8 cellular contexts compared by ENCODE assay signal in genomic region chr15:44838929-44839328, GRCh38.
A peak's percentile ranks its signal among the peaks of the same experiment; 100 is the strongest.
DNase-seq lines count a peak whose midpoint lies in the region; ATAC-seq and TF ChIP-seq lines count a peak whose summit lies in the region.
"Not testable (repeated sequence)": the region's sequence is repeated elsewhere in the genome, so short reads cannot be mapped to it uniquely, and the experiment has no call there.

No MANE protein-coding gene starts in this region.

- CTCF ChIA-PET in RWPE1 (lab: Yijun Ruan, JAX) = not testable (repeated sequence)

- POLR2A ChIA-PET in RWPE1 (lab: Yijun Ruan, JAX; ENCODE audit: low non-redundant PET) = not testable (repeated sequence)

- H3K4me1 ChIP-seq in smooth muscle cell (ENCODE audit: low read depth) = not testable (repeated sequence)

- H4K20me1 ChIP-seq in smooth muscle cell (ENCODE audit: low read depth) = not testable (repeated sequence)

- ATAC-seq in GM18502 (IDR thresholded peaks at IDR 0.05; ENCODE audit: poor library complexity, unreplicated experiment) = peak; percentile 64

- in situ Hi-C loops in astrocyte of the cerebellum (cut with HindIII; ENCODE audit: low sequenced_read_pairs) = not testable (repeated sequence)

- not testable (repeated sequence) for H3K79me2 ChIP-seq in smooth muscle cell (ENCODE audit: low read depth)

- not testable (repeated sequence) for H3K27me3 ChIP-seq in smooth muscle cell (ENCODE audit: low read depth)

- not testable (repeated sequence) for H3K9ac ChIP-seq in smooth muscle cell (ENCODE audit: low read depth)

- not testable (repeated sequence) for H2AFZ ChIP-seq in smooth muscle cell (ENCODE audit: low read depth)

- not testable (repeated sequence) for TF ChIP-seq CTCF in RWPE1 (conservative IDR thresholded peaks at IDR 0.05; ENCODE audit: low read depth); astrocyte of the cerebellum (IDR thresholded peaks at IDR 0.05; ENCODE audit: low read depth, low read length, missing control alignments); smooth muscle cell (IDR thresholded peaks at IDR 0.05; ENCODE audit: borderline replicate concordance, insufficient read depth, poor library complexity, severe bottlenecking)

- WGBS in smooth muscle cell (ENCODE audit: low lambda C conversion rate) = 59% methylated on average over 3 of the region's 3 CpGs

- H3K9me3 ChIP-seq in smooth muscle cell (replicated peaks; ENCODE audit: low read depth) = not testable (repeated sequence)

- not testable (repeated sequence) for H3K36me3 ChIP-seq in smooth muscle cell (ENCODE audit: low read depth)

- not testable (repeated sequence) for H3K4me2 ChIP-seq in smooth muscle cell

- not testable (repeated sequence) for H3K27ac ChIP-seq in RWPE1
- H3K27ac ChIP-seq in epithelial cell of prostate (peak overlapping the region; percentile 54), smooth muscle cell (ENCODE audit: low read depth) (peak overlapping the region; percentile 19)

- H3F3A ChIP-seq in smooth muscle cell (ENCODE audit: low read depth) = not testable (repeated sequence)

- peak; percentile 22 for DNase-seq in AG08395 (ENCODE audit: low spot score)
- DNase-seq in HT1080 (ENCODE audit: low read depth) = peak; percentile 88
- peak; percentile 22 for DNase-seq in RWPE1 (ENCODE audit: low spot score)
- peak; percentile 60 for DNase-seq in astrocyte of the cerebellum (ENCODE audit: low read depth)
- peak; percentile 45 for DNase-seq in epithelial cell of prostate (ENCODE audit: low read depth, low spot score)
- peak; percentile 88 for DNase-seq in kidney glomerular epithelial cell (lab: John Stamatoyannopoulos, UW)
- not testable (repeated sequence) for DNase-seq in smooth muscle cell (lab: John Stamatoyannopoulos, UW; ENCODE audit: unreplicated experiment)

- H3K4me3 ChIP-seq in astrocyte of the cerebellum (ENCODE audit: low read depth, low read length); smooth muscle cell: not testable (repeated sequence)
